2 cellular contexts compared by ENCODE assay signal in the genomic region with DNA sequence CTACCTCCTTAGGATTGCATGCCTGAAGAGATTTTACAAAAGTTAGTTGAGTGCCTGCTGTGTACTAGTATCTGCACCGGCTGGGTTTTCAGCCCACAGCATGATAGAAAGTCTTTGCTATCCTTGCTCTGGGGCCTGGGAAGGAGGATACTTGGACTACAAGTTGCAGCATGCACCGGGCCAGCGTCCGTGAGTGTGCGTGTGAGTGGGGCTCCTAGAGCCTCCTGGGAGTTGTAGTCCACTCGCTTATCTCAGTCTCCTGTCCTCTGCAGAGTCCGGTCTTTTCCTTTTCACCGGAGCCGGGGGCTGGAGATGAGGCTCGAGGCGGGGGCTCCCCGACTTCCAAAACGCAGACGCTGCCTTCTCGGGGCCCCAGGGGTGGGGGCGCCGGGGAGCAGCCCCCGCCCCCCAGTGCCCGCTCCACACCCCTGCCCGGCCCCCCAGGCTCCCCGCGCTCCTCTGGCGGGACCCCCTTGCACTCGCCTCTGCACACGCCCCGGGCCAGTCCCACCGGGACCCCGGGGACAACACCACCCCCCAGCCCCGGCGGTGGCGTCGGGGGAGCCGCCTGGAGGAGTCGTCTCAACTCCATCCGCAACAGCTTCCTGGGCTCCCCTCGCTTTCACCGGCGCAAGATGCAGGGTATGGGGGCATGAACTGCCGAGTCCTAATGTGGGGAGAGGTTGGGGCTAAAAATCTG.
TF ChIP-seq lines count a peak whose summit lies in the region.

No MANE protein-coding gene starts in this region.

TF ChIP-seq in HEK293T, 16 proteins besides CTCF, POLR2A, EP300 and RAD21:
- no peak for TF ChIP-seq ELF4 (IDR thresholded peaks at IDR 0.05)
- TF ChIP-seq SUZ12 (IDR thresholded peaks at IDR 0.05): peak; percentile 76

TF ChIP-seq in HepG2, 621 proteins besides CTCF, POLR2A, EP300 and RAD21 (continues in another document):
- TF ChIP-seq BORCS8-MEF2B (CRISPR knock-in tag; IDR thresholded peaks at IDR 0.05): no peak
- peak; percentile 95 for TF ChIP-seq HCFC1 (IDR thresholded peaks at IDR 0.05; ENCODE audit: low read depth, low read length)
- no peak for TF ChIP-seq CREB1 (IDR thresholded peaks at IDR 0.05)
- peak; percentile 73 for TF ChIP-seq CREB1 (CRISPR knock-in tag; IDR thresholded peaks at IDR 0.05)
- TF ChIP-seq HIVEP1 (CRISPR knock-in tag; IDR thresholded peaks at IDR 0.05): no peak
- TF ChIP-seq, protein P1, sequence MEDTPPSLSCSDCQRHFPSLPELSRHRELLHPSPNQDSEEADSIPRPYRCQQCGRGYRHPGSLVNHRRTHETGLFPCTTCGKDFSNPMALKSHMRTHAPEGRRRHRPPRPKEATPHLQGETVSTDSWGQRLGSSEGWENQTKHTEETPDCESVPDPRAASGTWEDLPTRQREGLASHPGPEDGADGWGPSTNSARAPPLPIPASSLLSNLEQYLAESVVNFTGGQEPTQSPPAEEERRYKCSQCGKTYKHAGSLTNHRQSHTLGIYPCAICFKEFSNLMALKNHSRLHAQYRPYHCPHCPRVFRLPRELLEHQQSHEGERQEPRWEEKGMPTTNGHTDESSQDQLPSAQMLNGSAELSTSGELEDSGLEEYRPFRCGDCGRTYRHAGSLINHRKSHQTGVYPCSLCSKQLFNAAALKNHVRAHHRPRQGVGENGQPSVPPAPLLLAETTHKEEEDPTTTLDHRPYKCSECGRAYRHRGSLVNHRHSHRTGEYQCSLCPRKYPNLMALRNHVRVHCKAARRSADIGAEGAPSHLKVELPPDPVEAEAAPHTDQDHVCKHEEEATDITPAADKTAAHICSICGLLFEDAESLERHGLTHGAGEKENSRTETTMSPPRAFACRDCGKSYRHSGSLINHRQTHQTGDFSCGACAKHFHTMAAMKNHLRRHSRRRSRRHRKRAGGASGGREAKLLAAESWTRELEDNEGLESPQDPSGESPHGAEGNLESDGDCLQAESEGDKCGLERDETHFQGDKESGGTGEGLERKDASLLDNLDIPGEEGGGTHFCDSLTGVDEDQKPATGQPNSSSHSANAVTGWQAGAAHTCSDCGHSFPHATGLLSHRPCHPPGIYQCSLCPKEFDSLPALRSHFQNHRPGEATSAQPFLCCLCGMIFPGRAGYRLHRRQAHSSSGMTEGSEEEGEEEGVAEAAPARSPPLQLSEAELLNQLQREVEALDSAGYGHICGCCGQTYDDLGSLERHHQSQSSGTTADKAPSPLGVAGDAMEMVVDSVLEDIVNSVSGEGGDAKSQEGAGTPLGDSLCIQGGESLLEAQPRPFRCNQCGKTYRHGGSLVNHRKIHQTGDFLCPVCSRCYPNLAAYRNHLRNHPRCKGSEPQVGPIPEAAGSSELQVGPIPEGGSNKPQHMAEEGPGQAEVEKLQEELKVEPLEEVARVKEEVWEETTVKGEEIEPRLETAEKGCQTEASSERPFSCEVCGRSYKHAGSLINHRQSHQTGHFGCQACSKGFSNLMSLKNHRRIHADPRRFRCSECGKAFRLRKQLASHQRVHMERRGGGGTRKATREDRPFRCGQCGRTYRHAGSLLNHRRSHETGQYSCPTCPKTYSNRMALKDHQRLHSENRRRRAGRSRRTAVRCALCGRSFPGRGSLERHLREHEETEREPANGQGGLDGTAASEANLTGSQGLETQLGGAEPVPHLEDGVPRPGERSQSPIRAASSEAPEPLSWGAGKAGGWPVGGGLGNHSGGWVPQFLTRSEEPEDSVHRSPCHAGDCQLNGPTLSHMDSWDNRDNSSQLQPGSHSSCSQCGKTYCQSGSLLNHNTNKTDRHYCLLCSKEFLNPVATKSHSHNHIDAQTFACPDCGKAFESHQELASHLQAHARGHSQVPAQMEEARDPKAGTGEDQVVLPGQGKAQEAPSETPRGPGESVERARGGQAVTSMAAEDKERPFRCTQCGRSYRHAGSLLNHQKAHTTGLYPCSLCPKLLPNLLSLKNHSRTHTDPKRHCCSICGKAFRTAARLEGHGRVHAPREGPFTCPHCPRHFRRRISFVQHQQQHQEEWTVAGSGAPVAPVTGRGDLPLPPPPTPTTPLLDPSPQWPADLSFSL (CRISPR knock-in tag; IDR thresholded peaks at IDR 0.05): no peak
- TF ChIP-seq, protein P2, sequence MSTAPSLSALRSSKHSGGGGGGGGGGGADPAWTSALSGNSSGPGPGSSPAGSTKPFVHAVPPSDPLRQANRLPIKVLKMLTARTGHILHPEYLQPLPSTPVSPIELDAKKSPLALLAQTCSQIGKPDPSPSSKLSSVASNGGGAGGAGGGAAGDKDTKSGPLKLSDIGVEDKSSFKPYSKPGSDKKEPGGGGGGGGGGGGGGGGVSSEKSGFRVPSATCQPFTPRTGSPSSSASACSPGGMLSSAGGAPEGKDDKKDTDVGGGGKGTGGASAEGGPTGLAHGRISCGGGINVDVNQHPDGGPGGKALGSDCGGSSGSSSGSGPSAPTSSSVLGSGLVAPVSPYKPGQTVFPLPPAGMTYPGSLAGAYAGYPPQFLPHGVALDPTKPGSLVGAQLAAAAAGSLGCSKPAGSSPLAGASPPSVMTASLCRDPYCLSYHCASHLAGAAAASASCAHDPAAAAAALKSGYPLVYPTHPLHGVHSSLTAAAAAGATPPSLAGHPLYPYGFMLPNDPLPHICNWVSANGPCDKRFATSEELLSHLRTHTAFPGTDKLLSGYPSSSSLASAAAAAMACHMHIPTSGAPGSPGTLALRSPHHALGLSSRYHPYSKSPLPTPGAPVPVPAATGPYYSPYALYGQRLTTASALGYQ (CRISPR knock-in tag; IDR thresholded peaks at IDR 0.05): no peak
- TF ChIP-seq, protein P3, sequence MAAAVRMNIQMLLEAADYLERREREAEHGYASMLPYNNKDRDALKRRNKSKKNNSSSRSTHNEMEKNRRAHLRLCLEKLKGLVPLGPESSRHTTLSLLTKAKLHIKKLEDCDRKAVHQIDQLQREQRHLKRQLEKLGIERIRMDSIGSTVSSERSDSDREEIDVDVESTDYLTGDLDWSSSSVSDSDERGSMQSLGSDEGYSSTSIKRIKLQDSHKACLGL (CRISPR knock-in tag; IDR thresholded peaks at IDR 0.05): no peak
- TF ChIP-seq, protein P4, sequence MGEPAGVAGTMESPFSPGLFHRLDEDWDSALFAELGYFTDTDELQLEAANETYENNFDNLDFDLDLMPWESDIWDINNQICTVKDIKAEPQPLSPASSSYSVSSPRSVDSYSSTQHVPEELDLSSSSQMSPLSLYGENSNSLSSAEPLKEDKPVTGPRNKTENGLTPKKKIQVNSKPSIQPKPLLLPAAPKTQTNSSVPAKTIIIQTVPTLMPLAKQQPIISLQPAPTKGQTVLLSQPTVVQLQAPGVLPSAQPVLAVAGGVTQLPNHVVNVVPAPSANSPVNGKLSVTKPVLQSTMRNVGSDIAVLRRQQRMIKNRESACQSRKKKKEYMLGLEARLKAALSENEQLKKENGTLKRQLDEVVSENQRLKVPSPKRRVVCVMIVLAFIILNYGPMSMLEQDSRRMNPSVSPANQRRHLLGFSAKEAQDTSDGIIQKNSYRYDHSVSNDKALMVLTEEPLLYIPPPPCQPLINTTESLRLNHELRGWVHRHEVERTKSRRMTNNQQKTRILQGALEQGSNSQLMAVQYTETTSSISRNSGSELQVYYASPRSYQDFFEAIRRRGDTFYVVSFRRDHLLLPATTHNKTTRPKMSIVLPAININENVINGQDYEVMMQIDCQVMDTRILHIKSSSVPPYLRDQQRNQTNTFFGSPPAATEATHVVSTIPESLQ (CRISPR knock-in tag; conservative IDR thresholded peaks at IDR 0.05): no peak
- TF ChIP-seq, protein P5, sequence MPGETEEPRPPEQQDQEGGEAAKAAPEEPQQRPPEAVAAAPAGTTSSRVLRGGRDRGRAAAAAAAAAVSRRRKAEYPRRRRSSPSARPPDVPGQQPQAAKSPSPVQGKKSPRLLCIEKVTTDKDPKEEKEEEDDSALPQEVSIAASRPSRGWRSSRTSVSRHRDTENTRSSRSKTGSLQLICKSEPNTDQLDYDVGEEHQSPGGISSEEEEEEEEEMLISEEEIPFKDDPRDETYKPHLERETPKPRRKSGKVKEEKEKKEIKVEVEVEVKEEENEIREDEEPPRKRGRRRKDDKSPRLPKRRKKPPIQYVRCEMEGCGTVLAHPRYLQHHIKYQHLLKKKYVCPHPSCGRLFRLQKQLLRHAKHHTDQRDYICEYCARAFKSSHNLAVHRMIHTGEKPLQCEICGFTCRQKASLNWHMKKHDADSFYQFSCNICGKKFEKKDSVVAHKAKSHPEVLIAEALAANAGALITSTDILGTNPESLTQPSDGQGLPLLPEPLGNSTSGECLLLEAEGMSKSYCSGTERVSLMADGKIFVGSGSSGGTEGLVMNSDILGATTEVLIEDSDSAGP (CRISPR knock-in tag; IDR thresholded peaks at IDR 0.05; ENCODE audit: borderline replicate concordance): peak; percentile 5; the same call in 1 of the 2 replicates
- TF ChIP-seq, protein P6, sequence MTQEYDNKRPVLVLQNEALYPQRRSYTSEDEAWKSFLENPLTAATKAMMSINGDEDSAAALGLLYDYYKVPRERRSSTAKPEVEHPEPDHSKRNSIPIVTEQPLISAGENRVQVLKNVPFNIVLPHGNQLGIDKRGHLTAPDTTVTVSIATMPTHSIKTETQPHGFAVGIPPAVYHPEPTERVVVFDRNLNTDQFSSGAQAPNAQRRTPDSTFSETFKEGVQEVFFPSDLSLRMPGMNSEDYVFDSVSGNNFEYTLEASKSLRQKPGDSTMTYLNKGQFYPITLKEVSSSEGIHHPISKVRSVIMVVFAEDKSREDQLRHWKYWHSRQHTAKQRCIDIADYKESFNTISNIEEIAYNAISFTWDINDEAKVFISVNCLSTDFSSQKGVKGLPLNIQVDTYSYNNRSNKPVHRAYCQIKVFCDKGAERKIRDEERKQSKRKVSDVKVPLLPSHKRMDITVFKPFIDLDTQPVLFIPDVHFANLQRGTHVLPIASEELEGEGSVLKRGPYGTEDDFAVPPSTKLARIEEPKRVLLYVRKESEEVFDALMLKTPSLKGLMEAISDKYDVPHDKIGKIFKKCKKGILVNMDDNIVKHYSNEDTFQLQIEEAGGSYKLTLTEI (CRISPR knock-in tag; conservative IDR thresholded peaks at IDR 0.05): no peak
- TF ChIP-seq, protein P7, sequence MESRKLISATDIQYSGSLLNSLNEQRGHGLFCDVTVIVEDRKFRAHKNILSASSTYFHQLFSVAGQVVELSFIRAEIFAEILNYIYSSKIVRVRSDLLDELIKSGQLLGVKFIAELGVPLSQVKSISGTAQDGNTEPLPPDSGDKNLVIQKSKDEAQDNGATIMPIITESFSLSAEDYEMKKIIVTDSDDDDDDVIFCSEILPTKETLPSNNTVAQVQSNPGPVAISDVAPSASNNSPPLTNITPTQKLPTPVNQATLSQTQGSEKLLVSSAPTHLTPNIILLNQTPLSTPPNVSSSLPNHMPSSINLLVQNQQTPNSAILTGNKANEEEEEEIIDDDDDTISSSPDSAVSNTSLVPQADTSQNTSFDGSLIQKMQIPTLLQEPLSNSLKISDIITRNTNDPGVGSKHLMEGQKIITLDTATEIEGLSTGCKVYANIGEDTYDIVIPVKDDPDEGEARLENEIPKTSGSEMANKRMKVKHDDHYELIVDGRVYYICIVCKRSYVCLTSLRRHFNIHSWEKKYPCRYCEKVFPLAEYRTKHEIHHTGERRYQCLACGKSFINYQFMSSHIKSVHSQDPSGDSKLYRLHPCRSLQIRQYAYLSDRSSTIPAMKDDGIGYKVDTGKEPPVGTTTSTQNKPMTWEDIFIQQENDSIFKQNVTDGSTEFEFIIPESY (CRISPR knock-in tag; IDR thresholded peaks at IDR 0.05): peak; percentile 43; the same call in 1 of the 2 replicates
- TF ChIP-seq XBP1 (CRISPR knock-in tag; IDR thresholded peaks at IDR 0.05): no peak
- TF ChIP-seq KAT7 (CRISPR knock-in tag; IDR thresholded peaks at IDR 0.05; ENCODE audit: borderline replicate concordance): no peak
- no peak for TF ChIP-seq GTF2F1 (IDR thresholded peaks at IDR 0.05; ENCODE audit: low read length)
- TF ChIP-seq, protein P8, sequence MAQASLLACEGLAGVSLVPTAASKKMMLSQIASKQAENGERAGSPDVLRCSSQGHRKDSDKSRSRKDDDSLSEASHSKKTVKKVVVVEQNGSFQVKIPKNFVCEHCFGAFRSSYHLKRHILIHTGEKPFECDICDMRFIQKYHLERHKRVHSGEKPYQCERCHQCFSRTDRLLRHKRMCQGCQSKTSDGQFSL (CRISPR knock-in tag; IDR thresholded peaks at IDR 0.05): no peak
- TF ChIP-seq SUZ12 (IDR thresholded peaks at IDR 0.05; ENCODE audit: low read depth, low read length): peak; percentile 92
- TF ChIP-seq ZNF652 (CRISPR knock-in tag; IDR thresholded peaks at IDR 0.05; ENCODE audit: borderline replicate concordance, low read depth): no peak
- TF ChIP-seq ZNF589 (CRISPR knock-in tag; conservative IDR thresholded peaks at IDR 0.05): no peak
- peak; percentile 98 for TF ChIP-seq THAP11 (CRISPR knock-in tag; IDR thresholded peaks at IDR 0.05)
- no peak for TF ChIP-seq ZNF530 (CRISPR knock-in tag; IDR thresholded peaks at IDR 0.05; ENCODE audit: low read depth)
- no peak for TF ChIP-seq ZKSCAN1 (IDR thresholded peaks at IDR 0.05; ENCODE audit: low read length)
- no peak for TF ChIP-seq SKI (IDR thresholded peaks at IDR 0.05; ENCODE audit: partially characterized antibody)
- TF ChIP-seq, protein P9, sequence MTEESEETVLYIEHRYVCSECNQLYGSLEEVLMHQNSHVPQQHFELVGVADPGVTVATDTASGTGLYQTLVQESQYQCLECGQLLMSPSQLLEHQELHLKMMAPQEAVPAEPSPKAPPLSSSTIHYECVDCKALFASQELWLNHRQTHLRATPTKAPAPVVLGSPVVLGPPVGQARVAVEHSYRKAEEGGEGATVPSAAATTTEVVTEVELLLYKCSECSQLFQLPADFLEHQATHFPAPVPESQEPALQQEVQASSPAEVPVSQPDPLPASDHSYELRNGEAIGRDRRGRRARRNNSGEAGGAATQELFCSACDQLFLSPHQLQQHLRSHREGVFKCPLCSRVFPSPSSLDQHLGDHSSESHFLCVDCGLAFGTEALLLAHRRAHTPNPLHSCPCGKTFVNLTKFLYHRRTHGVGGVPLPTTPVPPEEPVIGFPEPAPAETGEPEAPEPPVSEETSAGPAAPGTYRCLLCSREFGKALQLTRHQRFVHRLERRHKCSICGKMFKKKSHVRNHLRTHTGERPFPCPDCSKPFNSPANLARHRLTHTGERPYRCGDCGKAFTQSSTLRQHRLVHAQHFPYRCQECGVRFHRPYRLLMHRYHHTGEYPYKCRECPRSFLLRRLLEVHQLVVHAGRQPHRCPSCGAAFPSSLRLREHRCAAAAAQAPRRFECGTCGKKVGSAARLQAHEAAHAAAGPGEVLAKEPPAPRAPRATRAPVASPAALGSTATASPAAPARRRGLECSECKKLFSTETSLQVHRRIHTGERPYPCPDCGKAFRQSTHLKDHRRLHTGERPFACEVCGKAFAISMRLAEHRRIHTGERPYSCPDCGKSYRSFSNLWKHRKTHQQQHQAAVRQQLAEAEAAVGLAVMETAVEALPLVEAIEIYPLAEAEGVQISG (CRISPR knock-in tag; IDR thresholded peaks at IDR 0.05): peak; percentile 58
